9 cellular contexts compared by ENCODE assay signal in genomic region chr17:44110011-44110686, GRCh38. TPM values are rescaled to one million over a fixed set of nuclear protein-coding genes. Genes with fewer than 3 reads are reported as not detected.
DNase-seq lines count a peak whose midpoint lies in the region; ATAC-seq and TF ChIP-seq lines count a peak whose summit lies in the region.
"Had no signal": no experiment of that assay in that cellular context is flagged by ENCODE, and none has a peak within 500 bp of the region (broad histone marks: within the 10 kb centered on the region; RNA-seq: fewer than 3 reads in every experiment).

No MANE protein-coding gene starts in this region.

- H3K4me1 ChIP-seq in iPS-20b (ENCODE audit: insufficient read depth, low read length) = peaks cover 13% of the 10 kb centered on the region
- peaks cover 46 to 99% (median 79%) of the 10 kb centered on the region in 4 donors for H3K4me1 ChIP-seq in stomach

- DNase-seq in H7 (peak; percentile 54), stomach (no peak), endothelial cell (ENCODE audit: low spot score) (no peak), cerebellar cortex (ENCODE audit: low spot score) (no peak), COLO668 (lab: John Stamatoyannopoulos, UW; ENCODE audit: unreplicated experiment) (no peak)
- DNase-seq: activated T-cell treated with anti-CD3 and anti-CD28 coated beads, Interleukin-2, amount 50 U/mL, for 1 hour had no signal

- H3K27ac Mint-ChIP-seq in endothelial cell (ENCODE audit: unreplicated experiment) = no peak overlapping the region

- no peaks in the 10 kb centered on the region for H3K9me3 Mint-ChIP-seq in endothelial cell (ENCODE audit: unreplicated experiment)

- no peak overlapping the region; the same call in 1 of the 2 replicates for H3K9ac ChIP-seq in iPS-20b (ENCODE audit: low read depth, low read length)

- H3K27me3 ChIP-seq in H7 (ENCODE audit: control insufficient read depth, insufficient read depth, low read length) (no peaks in the 10 kb centered on the region), iPS-20b (ENCODE audit: insufficient read depth, low read length) (no peaks in the 10 kb centered on the region), stomach (no peaks in the 10 kb centered on the region)

- no peaks in the 10 kb centered on the region for H3K9me3 ChIP-seq in iPS-20b (ENCODE audit: insufficient read depth, low read depth, low read length)
- H3K9me3 ChIP-seq in stomach = no peaks in the 10 kb centered on the region

- H3K36me3 ChIP-seq in H7 (replicated peaks; ENCODE audit: control insufficient read depth, insufficient read depth, low read length) = peaks cover 1% of the 10 kb centered on the region; the same call in 1 of the 2 replicates
- peaks cover 6% of the 10 kb centered on the region; the same call in 1 of the 2 replicates for H3K36me3 ChIP-seq in iPS-20b (ENCODE audit: insufficient read depth, low read depth, low read length)
- peaks cover 3 to 20% (median 17%) of the 10 kb centered on the region in 4 donors for H3K36me3 ChIP-seq in stomach

- no peak overlapping the region for H3K27ac ChIP-seq in iPS-20b (ENCODE audit: low read length)
- H3K27ac ChIP-seq in stomach = peak overlapping the region; percentile 7 to 93 (median 83)

- H3K27me3 Mint-ChIP-seq in endothelial cell (ENCODE audit: unreplicated experiment) = peaks cover 14% of the 10 kb centered on the region

- TF ChIP-seq EP300 in stomach (IDR thresholded peaks at IDR 0.05) = no peak

- H3K4me3 ChIP-seq in H7 (ENCODE audit: insufficient read depth, low read depth, low read length) (no peak overlapping the region), WI38 (ENCODE audit: low read depth, low read length) (peak overlapping the region; percentile 65), iPS-20b (ENCODE audit: low read length) (peak overlapping the region; percentile 60; the same call in 1 of the 2 replicates), stomach (peak overlapping the region; percentile 32 to 40 (median 39))

- TF ChIP-seq POLR2A in stomach (IDR thresholded peaks at IDR 0.05) = no peak

- 70 to 86% (median 77%) methylated on average over 10 of the region's 10 CpGs for WGBS in stomach, 5 donors

- H3K4me3 Mint-ChIP-seq in endothelial cell (ENCODE audit: unreplicated experiment) = no peak overlapping the region

- intact Hi-C loops in stomach (cut with DNase I; ENCODE audit: low total_unique reads) = loop anchor here (5.0 kb wide), 1 partner anchor 38 kb away; the partner anchor contains the start of gene G6PC3

- no peak for TF ChIP-seq CTCF in WI38 (IDR thresholded peaks at IDR 0.05; ENCODE audit: low read depth, low read length)
- no peak for TF ChIP-seq CTCF in stomach (IDR thresholded peaks at IDR 0.05)
- TF ChIP-seq CTCF in endothelial cell (IDR thresholded peaks at IDR 0.05; ENCODE audit: unreplicated experiment) = no peak

- ATAC-seq in HG03432 (IDR thresholded peaks at IDR 0.05; ENCODE audit: unreplicated experiment) = no peak

- H3K36me3 Mint-ChIP-seq in endothelial cell (ENCODE audit: low read depth, unreplicated experiment) = no peaks in the 10 kb centered on the region

- peaks cover 47% of the 10 kb centered on the region for H3K4me1 Mint-ChIP-seq in endothelial cell (ENCODE audit: unreplicated experiment)

RNA-seq across cellular contexts. Expression of gene HDAC5, which starts 13.3 kb away (rescaled TPM):
- total RNA-seq in H7 (2014; rRNA removed; shearing (Covaris generic)) = 72.5 and 89.0 TPM in 2 replicates
- 100 to 1,000 TPM in 2 of 5 donors, 10 to 100 TPM in 3; 14.7 to 311 (median 58.0) TPM for total RNA-seq in stomach
- 10 to 100 TPM; 13.3 to 19.3 (median 17.9) TPM for polyA plus RNA-seq in stomach
- 51.4 TPM for total RNA-seq in endothelial cell (ENCODE audit: unreplicated experiment)

RNA-seq across cellular contexts. Expression of gene HROB, which starts 31.6 kb away (rescaled TPM):
- total RNA-seq in H7 (2014; rRNA removed; shearing (Covaris generic)) = 12.9 and 15.7 TPM in 2 replicates
- total RNA-seq in stomach (1 to 10 TPM in 2 of 5 donors, under 1 TPM in 1, not detected in 2; 0.14 to 1.7 (median 1.3) TPM), endothelial cell (ENCODE audit: unreplicated experiment) (6.1 TPM)
- polyA plus RNA-seq in stomach = 1 to 10 TPM in 1 of 3 donors, under 1 TPM in 2; 0.61 to 2.4 (median 0.62) TPM

RNA-seq across cellular contexts. Expression of gene G6PC3, which starts 39.6 kb away (rescaled TPM):
- 94.0 and 104 TPM in 2 replicates for total RNA-seq in H7 (2014; rRNA removed; shearing (Covaris generic))
- total RNA-seq in stomach = 100 to 1,000 TPM in 1 of 5 donors, 10 to 100 TPM in 4; 10.5 to 132 (median 36.2) TPM
- 10 to 100 TPM; 16.8 to 52.0 (median 44.1) TPM for polyA plus RNA-seq in stomach
- 113 TPM for total RNA-seq in endothelial cell (ENCODE audit: unreplicated experiment)

RNA-seq across cellular contexts. Expression of gene LSM12, which starts 43.7 kb away (rescaled TPM):
- total RNA-seq in H7 (2014; rRNA removed; shearing (Covaris generic)) = 101 and 109 TPM in 2 replicates
- 10 to 100 TPM; 19.8 to 34.5 (median 30.4) TPM for total RNA-seq in stomach
- 10 to 100 TPM; 25.4 to 30.7 (median 29.9) TPM for polyA plus RNA-seq in stomach
- total RNA-seq in endothelial cell (ENCODE audit: unreplicated experiment) = 63.0 TPM
